26 cellular contexts compared by ENCODE assay signal in genomic region chr6:167948716-167949115, GRCh38. TPM values are rescaled to one million over a fixed set of nuclear protein-coding genes. Genes with fewer than 3 reads are reported as not detected.
DNase-seq lines count a peak whose midpoint lies in the region; ATAC-seq, FAIRE-seq and TF ChIP-seq lines count a peak whose summit lies in the region.
"Had no signal": no experiment of that assay in that cellular context is flagged by ENCODE, and none has a peak within 500 bp of the region (broad histone marks: within the 10 kb centered on the region; RNA-seq: fewer than 3 reads in every experiment).

No MANE protein-coding gene starts in this region.

- H3K27ac Mint-ChIP-seq in Caco-2 (ENCODE audit: unreplicated experiment) (peak overlapping the region; percentile 4), T-helper 17 cell (peak overlapping the region; percentile 24), glutamatergic neuron (ENCODE audit: unreplicated experiment) (peak overlapping the region; percentile 26)
- H3K27ac Mint-ChIP-seq: CD8-positive, alpha-beta T cell had no signal

- no peak overlapping the region for H3K23ac ChIP-seq in trophoblast cell (ENCODE audit: low read length)

- H3K9me3 Mint-ChIP-seq in Caco-2 (ENCODE audit: unreplicated experiment) (no peaks in the 10 kb centered on the region), glutamatergic neuron (ENCODE audit: unreplicated experiment) (peaks cover 5% of the 10 kb centered on the region)
- H3K9me3 Mint-ChIP-seq: CD8-positive, alpha-beta T cell; H9 had no signal

- H3K4me1 ChIP-seq in Caco-2 (no peaks in the 10 kb centered on the region), trophoblast cell (ENCODE audit: control insufficient read depth in 1 of 2, insufficient read depth in 2 of 2, low read length in 2 of 2) (peaks cover 8 to 15% of the 10 kb centered on the region in 2 experiments)

- BruUV-seq in Caco-2 (replicated peaks; lab: Mats Ljungman, UMichigan): no TSS peak

- TF ChIP-seq CTCF in Caco-2 (IDR thresholded peaks at IDR 0.05; ENCODE audit: insufficient read depth in 1 of 2, low read depth in 1 of 2, low read length in 1 of 2, severe bottlenecking in 1 of 2, unreplicated experiment in 1 of 2): no peak
- TF ChIP-seq CTCF in glutamatergic neuron (IDR thresholded peaks at IDR 0.05; ENCODE audit: partially characterized antibody, unreplicated experiment): no peak
- TF ChIP-seq CTCF in dorsolateral prefrontal cortex (IDR thresholded peaks at IDR 0.05 in 54 of 56, conservative IDR thresholded peaks at IDR 0.05 in 2 of 56; ENCODE audit: low read depth in 1 of 56, partially characterized antibody in 56 of 56): no peak

- H2BK5ac ChIP-seq in trophoblast cell (ENCODE audit: low read depth, low read length, poor library complexity): peak overlapping the region; percentile 78

- FAIRE-seq in H54 (lab: Jason Lieb, UNC): no peak
- FAIRE-seq: D721Med, GM18507, K562 had no signal

- H3K27ac ChIP-seq in trophoblast cell (ENCODE audit: low read depth, low read length) (peak overlapping the region; percentile 88), dorsolateral prefrontal cortex (no peak overlapping the region)

- H2AK5ac ChIP-seq in trophoblast cell (ENCODE audit: low read length): peak overlapping the region; percentile 13

- H3K27me3 ChIP-seq in Caco-2 (replicated peaks; ENCODE audit: control insufficient read depth, insufficient read depth, low read length): no peaks in the 10 kb centered on the region
- no peaks in the 10 kb centered on the region for H3K27me3 ChIP-seq in trophoblast cell (ENCODE audit: insufficient read depth, low read length)
- no peaks in the 10 kb centered on the region for H3K27me3 ChIP-seq in dorsolateral prefrontal cortex
- H3K27me3 ChIP-seq: MG63 had no signal

- H3K14ac ChIP-seq in trophoblast cell (ENCODE audit: low read length): peak overlapping the region; percentile 36

- peak overlapping the region; percentile 59 for H2BK120ac ChIP-seq in trophoblast cell (ENCODE audit: insufficient read depth, low read length, poor library complexity)

- no CpG with 5 or more reads among the region's 4 CpGs for WGBS in trophoblast cell (ENCODE audit: extremely low coverage, insufficient coverage, insufficient read length)

- no peak overlapping the region for H3K9ac ChIP-seq in trophoblast cell (ENCODE audit: low read length)

- peak overlapping the region; percentile 34 for H3K18ac ChIP-seq in trophoblast cell (ENCODE audit: low read length)

- no peak overlapping the region for H2AFZ ChIP-seq in trophoblast cell (ENCODE audit: insufficient read depth, low read length, poor library complexity)

- peak overlapping the region; percentile 10 for H4K8ac ChIP-seq in trophoblast cell (ENCODE audit: low read depth, low read length)

- H3K9me3 ChIP-seq in Caco-2: no peaks in the 10 kb centered on the region
- H3K9me3 ChIP-seq in T-helper 17 cell (ENCODE audit: control insufficient read depth, low read length, poor library complexity, severe bottlenecking): no peaks in the 10 kb centered on the region
- H3K9me3 ChIP-seq in trophoblast cell (ENCODE audit: insufficient read depth, low read depth, low read length): no peaks in the 10 kb centered on the region
- H3K9me3 ChIP-seq: MG63 had no signal

- TF ChIP-seq POLR2A in H54 (IDR thresholded peaks at IDR 0.05; ENCODE audit: low read depth, low read length): no peak

- H3K4me1 Mint-ChIP-seq in Caco-2 (ENCODE audit: low read depth, unreplicated experiment) (peaks cover 16% of the 10 kb centered on the region), T-helper 17 cell (peaks cover 7% of the 10 kb centered on the region), glutamatergic neuron (ENCODE audit: low read depth, unreplicated experiment) (peaks cover 17% of the 10 kb centered on the region)
- H3K4me1 Mint-ChIP-seq: H9 had no signal

- intact Hi-C loops in Caco-2 (cut with micrococcal nuclease; ENCODE audit: unreplicated experiment): no loop called here
- intact Hi-C loops in dorsolateral prefrontal cortex (cut with DNase I): no loop called here

- peaks cover 4% of the 10 kb centered on the region for H3K79me1 ChIP-seq in trophoblast cell (ENCODE audit: low read length)

- H3K4me3 ChIP-seq in Caco-2 (ENCODE audit: low read depth, low read length): no peak overlapping the region
- no peak overlapping the region for H3K4me3 ChIP-seq in trophoblast cell (ENCODE audit: low read depth, low read length)
- no peak overlapping the region for H3K4me3 ChIP-seq in dorsolateral prefrontal cortex
- H3K4me3 ChIP-seq: K562, MG63 had no signal

- H3K36me3 Mint-ChIP-seq in Caco-2 (ENCODE audit: insufficient read depth, unreplicated experiment) (peaks cover 87% of the 10 kb centered on the region), T-helper 17 cell (ENCODE audit: low read depth) (peaks cover 23% of the 10 kb centered on the region), glutamatergic neuron (ENCODE audit: unreplicated experiment) (peaks cover 26% of the 10 kb centered on the region)
- H3K36me3 Mint-ChIP-seq: CD8-positive, alpha-beta T cell had no signal

- ATAC-seq in T-helper 17 cell (no peak), GM19328 (IDR thresholded peaks at IDR 0.05; ENCODE audit: unreplicated experiment) (no peak)
- ATAC-seq: CD8-positive, alpha-beta T cell; K562 had no signal

- H3K4me2 ChIP-seq in trophoblast cell (ENCODE audit: low read length): peak overlapping the region; percentile 14

- no peak for DNase-seq in Caco-2
- no peak for DNase-seq in T-helper 17 cell
- DNase-seq in glutamatergic neuron: no peak
- no peak for DNase-seq in trophoblast cell
- DNase-seq in H54 (ENCODE audit: insufficient read length, low spot score): no peak
- DNase-seq in dorsolateral prefrontal cortex: no peak
- DNase-seq: AML-193; C1 segment of cervical spinal cord; CD8-positive, alpha-beta T cell; DMS53; GDM1; H9; MG63; NCI-H1417 treated with DMSO at 0.1 percent for 48 hours; NCI-H187 treated with DMSO at 0.1 percent for 48 hours; NCI-H2107; NCI-H446 treated with DMSO at 0.1 percent for 48 hours; NCI-H526 treated with DMSO at 0.1 percent for 48 hours; Right ventricle myocardium superior had no signal

- peak overlapping the region; percentile 81 for H4K91ac ChIP-seq in trophoblast cell (ENCODE audit: low read depth, low read length)

- peaks cover 2% of the 10 kb centered on the region for H3K79me2 ChIP-seq in trophoblast cell (ENCODE audit: control insufficient read depth, insufficient read depth, low read length, poor library complexity)

- peak overlapping the region; percentile 29 for H2BK12ac ChIP-seq in trophoblast cell (ENCODE audit: low read length)

- peaks cover 6% of the 10 kb centered on the region for H3K36me3 ChIP-seq in Caco-2 (ENCODE audit: control insufficient read depth, insufficient read depth, low read length)
- H3K36me3 ChIP-seq in trophoblast cell (ENCODE audit: control insufficient read depth in 1 of 2, insufficient read depth in 2 of 2, low read length in 2 of 2): peaks cover 39 to 51% of the 10 kb centered on the region in 2 experiments

- H4K12ac ChIP-seq in trophoblast cell (ENCODE audit: low read depth, low read length): no peak overlapping the region

- no peaks in the 10 kb centered on the region for H3K27me3 Mint-ChIP-seq in Caco-2 (ENCODE audit: insufficient read depth, unreplicated experiment)
- no peaks in the 10 kb centered on the region for H3K27me3 Mint-ChIP-seq in T-helper 17 cell
- H3K27me3 Mint-ChIP-seq in glutamatergic neuron (ENCODE audit: unreplicated experiment): peaks cover 5% of the 10 kb centered on the region

- POLR2A ChIA-PET in Caco-2 (lab: Charles Lee): no interaction called here

- CTCF ChIA-PET in Caco-2 (lab: Charles Lee): no interaction called here

- H3K4me3 Mint-ChIP-seq in Caco-2 (ENCODE audit: unreplicated experiment): no peak overlapping the region
- no peak overlapping the region for H3K4me3 Mint-ChIP-seq in T-helper 17 cell
- H3K4me3 Mint-ChIP-seq in glutamatergic neuron (ENCODE audit: unreplicated experiment): no peak overlapping the region
- H3K4me3 Mint-ChIP-seq: CD8-positive, alpha-beta T cell; H9 had no signal

- no peak overlapping the region for H3K4ac ChIP-seq in trophoblast cell (ENCODE audit: low read depth, low read length)

RNA-seq across cellular contexts. Expression of gene KIF25, which starts 48.8 kb away (rescaled TPM):
- not detected in 2 replicates for total RNA-seq in Caco-2 (2022)
- not detected for total RNA-seq in T-helper 17 cell
- not detected for total RNA-seq in glutamatergic neuron (ENCODE audit: unreplicated experiment)
- 0.04 TPM in 1 of 2 replicates, not detected in the other for polyA plus RNA-seq in trophoblast cell (2013)
- 10 to 100 TPM in 4 of 120 experiments, 1 to 10 TPM in 88, under 1 TPM in 24, not detected in 4; 0.30 to 16.3 (median 2.4) TPM for total RNA-seq in dorsolateral prefrontal cortex
- total RNA-seq: A172, LHCN-M2 had no signal
- polyA plus RNA-seq: AG04450 had no signal
